In the genomic region with DNA sequence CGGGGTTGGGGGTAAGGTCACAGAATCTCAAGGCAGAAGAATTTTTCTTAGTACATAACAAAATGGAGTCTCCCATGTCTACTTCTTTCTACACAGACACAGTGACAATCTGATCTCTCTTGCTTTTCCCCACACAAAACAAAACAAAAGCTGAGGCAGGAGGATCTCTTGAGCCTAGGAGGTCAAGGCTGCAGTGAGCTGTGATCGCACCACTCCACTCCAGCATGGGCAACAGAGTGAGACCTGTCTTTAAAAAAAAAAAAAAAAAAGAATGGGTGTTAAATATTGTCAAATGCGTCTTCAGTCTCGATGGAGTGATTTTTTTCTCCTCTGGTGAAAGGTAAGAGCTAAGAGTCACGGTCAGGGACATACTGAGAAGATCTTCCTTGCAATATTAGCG, we compare ENCODE assay signal across 2 cellular contexts. TPM values are rescaled to one million over a fixed set of nuclear protein-coding genes. Genes with fewer than 3 reads are reported as not detected.
"Had no signal": no experiment of that assay in that cellular context is flagged by ENCODE, and none has a peak within 500 bp of the region (broad histone marks: within the 10 kb centered on the region; RNA-seq: fewer than 3 reads in every experiment).

No MANE protein-coding gene starts in this region.

RNA-seq across cellular contexts. Expression of a gene that starts 33.2 kb away (rescaled TPM):
- total RNA-seq: foreskin keratinocyte had no signal
- polyA plus RNA-seq: foreskin keratinocyte, keratinocyte had no signal
